ENCODE assay signal across 8 cellular contexts in genomic region chr19:15869109-15869555, GRCh38. TPM values are rescaled to one million over a fixed set of nuclear protein-coding genes. Genes with fewer than 3 reads are reported as not detected.
DNase-seq lines count a peak whose midpoint lies in the region; ATAC-seq and TF ChIP-seq lines count a peak whose summit lies in the region.

No MANE protein-coding gene starts in this region.

- H3K27ac Mint-ChIP-seq in activated T-cell treated with anti-CD3 and anti-CD28 coated beads, Interleukin-2, amount 50 U/mL, for 24 hours = no peak overlapping the region

- H3K27me3 Mint-ChIP-seq in activated T-cell treated with anti-CD3 and anti-CD28 coated beads, Interleukin-2, amount 50 U/mL, for 24 hours = peaks cover 12% of the 10 kb centered on the region

- TF ChIP-seq CTCF in osteoblast (IDR thresholded peaks at IDR 0.05; ENCODE audit: extremely low read depth, low read depth, low read length) = peak; percentile 53

- peaks cover 4% of the 10 kb centered on the region for H3K4me1 Mint-ChIP-seq in activated T-cell treated with anti-CD3 and anti-CD28 coated beads, Interleukin-2, amount 50 U/mL, for 24 hours (ENCODE audit: low read depth)

- H3K4me3 ChIP-seq in osteoblast (ENCODE audit: insufficient read depth, low read length) = no peak overlapping the region

- no peaks in the 10 kb centered on the region for H3K79me2 ChIP-seq in osteoblast (ENCODE audit: insufficient read depth, low read length)

- ATAC-seq in esophagus mucosa (peak; percentile 95), GM21447 (IDR thresholded peaks at IDR 0.05; ENCODE audit: unreplicated experiment) (no peak), HG02840 (IDR thresholded peaks at IDR 0.05; ENCODE audit: low FRiP score, unreplicated experiment) (no peak)

- no peak overlapping the region for H3K4me3 Mint-ChIP-seq in activated T-cell treated with anti-CD3 and anti-CD28 coated beads, Interleukin-2, amount 50 U/mL, for 24 hours

- DNase-seq in activated T-cell treated with anti-CD3 and anti-CD28 coated beads for 1 hour (ENCODE audit: low read depth) (peak; percentile 24), NCI-H2107 treated with DMSO at 0.1 percent for 48 hours (lab: John Stamatoyannopoulos, UW; ENCODE audit: unreplicated experiment) (peak; percentile 30), osteoblast (ENCODE audit: insufficient read length, low spot score, missing footprints) (peak; percentile 91)
- DNase-seq in activated T-cell treated with anti-CD3 and anti-CD28 coated beads, Interleukin-2, amount 50 U/mL, for 24 hours = no peak
- peak; percentile 33 to 36 for DNase-seq in activated CD4-positive, alpha-beta T cell treated with anti-CD3 and anti-CD28 coated beads, Interleukin-2, amount 50 U/mL, for 4 hours

- no peaks in the 10 kb centered on the region for H4K20me1 ChIP-seq in osteoblast (ENCODE audit: insufficient read depth, low read length)

- H3K9me3 Mint-ChIP-seq in activated T-cell treated with anti-CD3 and anti-CD28 coated beads, Interleukin-2, amount 50 U/mL, for 24 hours = no peaks in the 10 kb centered on the region

- no peaks in the 10 kb centered on the region for H3K4me1 ChIP-seq in osteoblast (ENCODE audit: insufficient read depth, low read length)

- H2AFZ ChIP-seq in osteoblast (ENCODE audit: low read length) = no peak overlapping the region

- no peak overlapping the region for H3K4me2 ChIP-seq in osteoblast (ENCODE audit: insufficient read depth, low read length)

- H3K27me3 ChIP-seq in osteoblast (ENCODE audit: insufficient read depth, low read length) = no peaks in the 10 kb centered on the region

- H3K9me3 ChIP-seq in osteoblast (ENCODE audit: low read depth, low read length) = no peaks in the 10 kb centered on the region

- no peaks in the 10 kb centered on the region for H3K36me3 Mint-ChIP-seq in activated T-cell treated with anti-CD3 and anti-CD28 coated beads, Interleukin-2, amount 50 U/mL, for 24 hours (ENCODE audit: low read depth)

- no peaks in the 10 kb centered on the region for H3K36me3 ChIP-seq in osteoblast (ENCODE audit: insufficient read depth, low read length)

- no peak overlapping the region for H3K27ac ChIP-seq in osteoblast (ENCODE audit: low read depth, low read length)

RNA-seq across cellular contexts. Expression of gene CYP4F2, which starts 28.7 kb away (rescaled TPM):
- total RNA-seq in esophagus mucosa (not detected), osteoblast (not detected in 2 replicates)

RNA-seq across cellular contexts. Expression of gene OR10H1, which starts 53.7 kb away (rescaled TPM):
- total RNA-seq in esophagus mucosa (not detected), osteoblast (not detected in 2 replicates)
